25 cellular contexts compared by ENCODE assay signal in genomic region chr3:188306435-188306980, GRCh38.
"Had no signal": no experiment of that assay in that cellular context is flagged by ENCODE, and none has a peak within 500 bp of the region (broad histone marks: within the 10 kb centered on the region; RNA-seq: fewer than 3 reads in every experiment).

No MANE protein-coding gene starts in this region.

- H3K27me3 Mint-ChIP-seq: memory B cell; natural killer cell treated with Interleukin-12 subunit alpha and Interleukin-12 subunit beta and Interleukin-15 and Interleukin-18, amount 100 ng/mL, for 72 hours; stimulated activated memory B cell treated with anti-CD40 and anti-IgM and Interleukin-4, amounts not matched to agents 10 μg/mL and 1 μg/mL and 100 μg/mL, for 72 hours; stimulated activated naive CD8-positive, alpha-beta T cell treated with anti-CD3 and anti-CD28 coated beads, Interleukin-15, Interleukin-2, amounts not matched to agents 100 ng/mL and 50 ng/mL, for 24 hours had no signal

- H3K4me2 ChIP-seq: neural progenitor cell had no signal

- H3K4me3 Mint-ChIP-seq: endodermal cell; memory B cell; mesothelial cell of epicardium; natural killer cell treated with Interleukin-12 subunit alpha and Interleukin-12 subunit beta and Interleukin-15 and Interleukin-18, amount 100 ng/mL, for 72 hours; neural progenitor cell; stimulated activated memory B cell treated with anti-CD40 and anti-IgM and Interleukin-4, amounts not matched to agents 10 μg/mL and 1 μg/mL and 100 μg/mL, for 72 hours; stimulated activated naive CD8-positive, alpha-beta T cell treated with anti-CD3 and anti-CD28 coated beads, Interleukin-15, Interleukin-2, amounts not matched to agents 100 ng/mL and 50 ng/mL, for 24 hours had no signal

- DNase-seq: effector CD4-positive, alpha-beta T cell; endodermal cell; erythroblast; kidney; left cardiac atrium; left ventricle myocardium inferior; lower lobe of right lung; nucleus accumbens; pancreas; retina; right lobe of liver; spleen; stimulated activated CD4-positive, alpha-beta T cell treated with anti-CD3 and anti-CD28 coated beads, Interleukin-15, amount 100 ng/mL, for 24 hours; stimulated activated CD4-positive, alpha-beta T cell treated with anti-CD3 and anti-CD28 coated beads, Interleukin-1b, Interleukin-23, amount 100 ng/mL, for 48 hours; stimulated activated CD4-positive, alpha-beta T cell treated with anti-CD3 and anti-CD28 coated beads, Interleukin-4, amount 100 ng/mL, for 24 hours; tibial artery; upper lobe of left lung; uterus had no signal

- ATAC-seq: left cardiac atrium; lower lobe of right lung; natural killer cell treated with Interleukin-12 subunit alpha and Interleukin-12 subunit beta and Interleukin-15 and Interleukin-18, amount 100 ng/mL, for 72 hours; pancreas; stimulated activated memory B cell treated with anti-CD40 and anti-IgM and Interleukin-4, amounts not matched to agents 10 μg/mL and 1 μg/mL and 100 μg/mL, for 72 hours had no signal

- H3K9me3 ChIP-seq: left ventricle myocardium inferior, lower lobe of right lung, pancreas, prostate gland, right lobe of liver, spleen, tibial artery, upper lobe of left lung, uterus had no signal

- H3K27me3 ChIP-seq: neural progenitor cell, pancreas, right lobe of liver, spleen, tibial artery, upper lobe of left lung, uterus had no signal

- H2AFZ ChIP-seq: neural progenitor cell had no signal

- H3K36me3 ChIP-seq: left ventricle myocardium inferior, lower lobe of right lung, neural progenitor cell, pancreas, prostate gland, right lobe of liver, upper lobe of left lung, uterus had no signal

- H3K27ac ChIP-seq: left ventricle myocardium inferior, lower lobe of right lung, neural progenitor cell, pancreas, prostate gland, spleen, upper lobe of left lung, uterus had no signal

- H3K4me1 ChIP-seq: prostate gland, uterus had no signal

- H3K9me3 Mint-ChIP-seq: endodermal cell; memory B cell; mesothelial cell of epicardium; stimulated activated memory B cell treated with anti-CD40 and anti-IgM and Interleukin-4, amounts not matched to agents 10 μg/mL and 1 μg/mL and 100 μg/mL, for 72 hours had no signal

- H3K4me3 ChIP-seq: left ventricle myocardium inferior, lower lobe of right lung, neural progenitor cell, pancreas, prostate gland, right lobe of liver, spleen, tibial artery, upper lobe of left lung, uterus had no signal

- H3K9ac ChIP-seq: neural progenitor cell had no signal

- H3K27ac Mint-ChIP-seq: endodermal cell; memory B cell; mesothelial cell of epicardium; natural killer cell treated with Interleukin-12 subunit alpha and Interleukin-12 subunit beta and Interleukin-15 and Interleukin-18, amount 100 ng/mL, for 72 hours; stimulated activated memory B cell treated with anti-CD40 and anti-IgM and Interleukin-4, amounts not matched to agents 10 μg/mL and 1 μg/mL and 100 μg/mL, for 72 hours; stimulated activated naive CD8-positive, alpha-beta T cell treated with anti-CD3 and anti-CD28 coated beads, Interleukin-15, Interleukin-2, amounts not matched to agents 100 ng/mL and 50 ng/mL, for 24 hours had no signal
